2 cellular contexts compared by ENCODE assay signal in the genomic region with DNA sequence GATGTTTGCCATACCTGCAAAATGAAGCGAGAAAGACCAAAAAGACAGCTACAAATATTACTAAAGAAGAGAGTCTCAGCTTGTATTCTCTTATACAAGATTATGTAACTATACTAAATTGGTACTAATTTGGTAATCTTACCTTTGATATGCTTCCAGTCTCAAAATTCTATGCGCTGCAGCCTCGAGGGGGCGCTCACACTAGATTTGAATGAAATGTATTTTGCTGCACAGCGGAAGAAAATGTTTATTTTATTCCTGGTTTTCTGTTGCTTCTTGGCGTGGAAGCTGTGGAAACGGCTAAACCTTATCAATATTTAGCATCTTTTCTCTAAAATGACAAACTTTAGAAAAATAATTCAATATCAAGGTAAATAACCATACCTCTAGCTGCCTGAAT.
TF ChIP-seq lines count a peak whose summit lies in the region.

No MANE protein-coding gene starts in this region.

TF ChIP-seq in SK-N-SH, 30 proteins besides CTCF, POLR2A, EP300 and RAD21 (continued from another document):
- TF ChIP-seq MXI1 (IDR thresholded peaks at IDR 0.05; ENCODE audit: low read depth, low read length) (no peak), MAX (IDR thresholded peaks at IDR 0.05; ENCODE audit: low read depth) (no peak), ELF1 (IDR thresholded peaks at IDR 0.05) (no peak), JUND (IDR thresholded peaks at IDR 0.05) (no peak), YY1 (IDR thresholded peaks at IDR 0.05; ENCODE audit: low read depth) (no peak), FOXJ3 (CRISPR knock-in tag; IDR thresholded peaks at IDR 0.05) (no peak), CHD2 (IDR thresholded peaks at IDR 0.05; ENCODE audit: low read length, partially characterized antibody) (no peak), FOXM1 (IDR thresholded peaks at IDR 0.05; ENCODE audit: low read depth) (no peak), NRF1 (IDR thresholded peaks at IDR 0.05; ENCODE audit: low read depth, low read length) (no peak), FOSL2 (IDR thresholded peaks at IDR 0.05; ENCODE audit: borderline replicate concordance, low read depth) (no peak), IRF3 (IDR thresholded peaks at IDR 0.05; ENCODE audit: low read depth, low read length) (no peak)
- TF ChIP-seq, protein P1, sequence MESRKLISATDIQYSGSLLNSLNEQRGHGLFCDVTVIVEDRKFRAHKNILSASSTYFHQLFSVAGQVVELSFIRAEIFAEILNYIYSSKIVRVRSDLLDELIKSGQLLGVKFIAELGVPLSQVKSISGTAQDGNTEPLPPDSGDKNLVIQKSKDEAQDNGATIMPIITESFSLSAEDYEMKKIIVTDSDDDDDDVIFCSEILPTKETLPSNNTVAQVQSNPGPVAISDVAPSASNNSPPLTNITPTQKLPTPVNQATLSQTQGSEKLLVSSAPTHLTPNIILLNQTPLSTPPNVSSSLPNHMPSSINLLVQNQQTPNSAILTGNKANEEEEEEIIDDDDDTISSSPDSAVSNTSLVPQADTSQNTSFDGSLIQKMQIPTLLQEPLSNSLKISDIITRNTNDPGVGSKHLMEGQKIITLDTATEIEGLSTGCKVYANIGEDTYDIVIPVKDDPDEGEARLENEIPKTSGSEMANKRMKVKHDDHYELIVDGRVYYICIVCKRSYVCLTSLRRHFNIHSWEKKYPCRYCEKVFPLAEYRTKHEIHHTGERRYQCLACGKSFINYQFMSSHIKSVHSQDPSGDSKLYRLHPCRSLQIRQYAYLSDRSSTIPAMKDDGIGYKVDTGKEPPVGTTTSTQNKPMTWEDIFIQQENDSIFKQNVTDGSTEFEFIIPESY (IDR thresholded peaks at IDR 0.05; ENCODE audit: borderline replicate concordance, low read depth), result no peak
- TF ChIP-seq, protein P2, sequence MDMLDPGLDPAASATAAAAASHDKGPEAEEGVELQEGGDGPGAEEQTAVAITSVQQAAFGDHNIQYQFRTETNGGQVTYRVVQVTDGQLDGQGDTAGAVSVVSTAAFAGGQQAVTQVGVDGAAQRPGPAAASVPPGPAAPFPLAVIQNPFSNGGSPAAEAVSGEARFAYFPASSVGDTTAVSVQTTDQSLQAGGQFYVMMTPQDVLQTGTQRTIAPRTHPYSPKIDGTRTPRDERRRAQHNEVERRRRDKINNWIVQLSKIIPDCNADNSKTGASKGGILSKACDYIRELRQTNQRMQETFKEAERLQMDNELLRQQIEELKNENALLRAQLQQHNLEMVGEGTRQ (IDR thresholded peaks at IDR 0.05; ENCODE audit: borderline replicate concordance, low read depth, low read length), result no peak
- TF ChIP-seq, protein P3, sequence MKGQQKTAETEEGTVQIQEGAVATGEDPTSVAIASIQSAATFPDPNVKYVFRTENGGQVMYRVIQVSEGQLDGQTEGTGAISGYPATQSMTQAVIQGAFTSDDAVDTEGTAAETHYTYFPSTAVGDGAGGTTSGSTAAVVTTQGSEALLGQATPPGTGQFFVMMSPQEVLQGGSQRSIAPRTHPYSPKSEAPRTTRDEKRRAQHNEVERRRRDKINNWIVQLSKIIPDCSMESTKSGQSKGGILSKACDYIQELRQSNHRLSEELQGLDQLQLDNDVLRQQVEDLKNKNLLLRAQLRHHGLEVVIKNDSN (IDR thresholded peaks at IDR 0.05; ENCODE audit: borderline replicate concordance, low read depth), result no peak

TF ChIP-seq in SK-N-SH treated with all-trans-retinoic acid at 6 μM for 48 hours, 23 proteins besides CTCF, POLR2A, EP300 and RAD21 (continued from another document):
- TF ChIP-seq POU6F1 (CRISPR knock-in tag; IDR thresholded peaks at IDR 0.05; ENCODE audit: borderline replicate concordance, low read depth), result no peak
- no peak for TF ChIP-seq SNAI2 (CRISPR knock-in tag; IDR thresholded peaks at IDR 0.05)
- no peak for TF ChIP-seq ZC3H10 (CRISPR knock-in tag; IDR thresholded peaks at IDR 0.05)
- TF ChIP-seq ZNF70 (CRISPR knock-in tag; IDR thresholded peaks at IDR 0.05), result no peak
